10 cellular contexts compared by ENCODE assay signal in the genomic region with DNA sequence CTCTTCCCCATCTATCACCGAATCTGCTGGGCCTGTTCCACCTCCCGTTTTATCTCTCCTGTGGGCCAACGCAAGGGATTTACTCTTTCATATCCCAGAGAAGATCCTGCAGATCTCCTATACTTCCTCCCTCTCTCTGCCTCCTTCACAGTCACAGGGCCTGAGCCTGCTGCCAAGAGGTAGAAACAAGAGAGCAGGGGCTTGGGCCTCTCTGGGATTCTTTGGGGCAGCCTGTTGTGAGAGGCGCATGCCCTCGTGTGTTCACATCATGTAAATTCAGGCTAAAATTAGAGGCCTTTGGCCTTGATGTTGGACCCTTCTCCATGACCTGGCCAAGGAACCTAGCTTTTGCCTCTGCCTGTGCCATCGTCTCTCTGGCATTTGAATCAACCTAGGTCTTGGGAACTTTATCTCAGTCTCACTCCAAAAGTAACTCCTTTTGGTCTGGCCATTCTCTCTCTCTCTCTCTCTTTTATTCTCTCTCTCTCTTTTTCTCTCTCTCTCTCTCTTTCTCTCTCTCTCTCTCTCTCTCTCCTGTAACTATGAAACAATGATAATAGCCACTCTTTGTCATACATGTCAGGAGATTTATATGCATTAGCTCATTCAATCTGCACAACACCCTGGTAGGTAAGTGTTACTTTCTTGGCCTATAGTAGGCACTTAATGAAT. TPM values are rescaled to one million over a fixed set of nuclear protein-coding genes. Genes with fewer than 3 reads are reported as not detected.
A peak's percentile ranks its signal among the peaks of the same experiment; 100 is the strongest.
DNase-seq lines count a peak whose midpoint lies in the region; TF ChIP-seq lines count a peak whose summit lies in the region.
"Had no signal": no experiment of that assay in that cellular context is flagged by ENCODE, and none has a peak within 500 bp of the region (broad histone marks: within the 10 kb centered on the region; RNA-seq: fewer than 3 reads in every experiment).

No MANE protein-coding gene starts in this region.

- H3K9me3 ChIP-seq in cardiac muscle cell (ENCODE audit: low read depth): no peaks in the 10 kb centered on the region
- H3K9me3 ChIP-seq in testis: no peaks in the 10 kb centered on the region
- H3K9me3 ChIP-seq in tibial artery: peaks cover 0 to 2% (median 0%) of the 10 kb centered on the region in 3 donors

- peak; percentile 51 for TF ChIP-seq CTCF in cardiac muscle cell (IDR thresholded peaks at IDR 0.05; ENCODE audit: low read depth, low read length)
- TF ChIP-seq CTCF in testis (IDR thresholded peaks at IDR 0.05): peak in 1 of 3 experiments; percentile 8
- TF ChIP-seq CTCF in tibial artery (IDR thresholded peaks at IDR 0.05): no peak

- DNase-seq in DMS53 (lab: John Stamatoyannopoulos, UW) (peak; percentile 39), DMS53 treated with DMSO at 0.1 percent for 48 hours (lab: John Stamatoyannopoulos, UW; ENCODE audit: unreplicated experiment) (no peak), SK-N-DZ (ENCODE audit: low spot score) (peak; percentile 22), cardiac muscle cell (ENCODE audit: low read depth in 1 of 2, low spot score in 1 of 2) (peak; percentile 58 to 68), testis (peak; percentile 53), foreskin melanocyte (no peak), NCI-H187 treated with DMSO at 0.1 percent for 48 hours (lab: John Stamatoyannopoulos, UW) (no peak), tibial artery (no peak)
- DNase-seq: Karpas-422 had no signal

- H3K4me1 ChIP-seq in cardiac muscle cell (ENCODE audit: low read depth) (no peaks in the 10 kb centered on the region), testis (no peaks in the 10 kb centered on the region), tibial artery (no peaks in the 10 kb centered on the region)

- H3K4me3 ChIP-seq in cardiac muscle cell (no peak overlapping the region), testis (no peak overlapping the region), tibial artery (no peak overlapping the region)

- TF ChIP-seq POLR2A in testis (IDR thresholded peaks at IDR 0.05): no peak

- H3K27me3 ChIP-seq in cardiac muscle cell (no peaks in the 10 kb centered on the region), testis (no peaks in the 10 kb centered on the region), tibial artery (no peaks in the 10 kb centered on the region)

- WGBS in testis, 2 donors: 55 to 56% methylated on average over 6 of the region's 6 CpGs

- H3K27ac ChIP-seq in cardiac muscle cell (no peak overlapping the region), testis (no peak overlapping the region), tibial artery (no peak overlapping the region)
- H3K27ac ChIP-seq: epithelial cell of prostate had no signal

- intact Hi-C loops in testis (cut with DNase I; ENCODE audit: low total_unique reads) (no loop called here), tibial artery (cut with DNase I; ENCODE audit: low total_unique reads) (no loop called here)

- H3K36me3 ChIP-seq in cardiac muscle cell (no peaks in the 10 kb centered on the region), testis (ENCODE audit: low read depth, missing control alignments) (no peaks in the 10 kb centered on the region), tibial artery (no peaks in the 10 kb centered on the region)

RNA-seq across cellular contexts. Expression of a gene that starts 20.0 kb away (rescaled TPM):
- 6.1 and 7.3 TPM in 2 replicates for polyA plus RNA-seq in SK-N-DZ (2014; cell fraction: cytosol; rRNA removed)
- polyA plus RNA-seq in SK-N-DZ (2014; cell fraction: nucleus; rRNA removed): 3.5 TPM in 2 replicates
- 43.6 and 46.0 TPM in 2 replicates for total RNA-seq in cardiac muscle cell
- polyA plus RNA-seq in cardiac muscle cell: 27.2 and 29.9 TPM in 2 replicates
- 10 to 100 TPM; 14.6 to 29.4 TPM for total RNA-seq in testis
- polyA plus RNA-seq in testis (ENCODE audit: insufficient read depth, low read depth, low replicate concordance): 21.1 TPM

Comparison
In these comparisons a context has a peak if more than half of its experiments do, and no peak if none do; other contexts are left out.
1. DNase-seq: peak in DMS53 (single experiment), SK-N-DZ (single experiment), cardiac muscle cell (2 of 2) and testis (single experiment); none in DMS53 treated with DMSO at 0.1 percent for 48 hours (single experiment), foreskin melanocyte (single experiment), NCI-H187 treated with DMSO at 0.1 percent for 48 hours (single experiment) and tibial artery (0 of 2).